1 cellular context compared by ENCODE assay signal in the genomic region with DNA sequence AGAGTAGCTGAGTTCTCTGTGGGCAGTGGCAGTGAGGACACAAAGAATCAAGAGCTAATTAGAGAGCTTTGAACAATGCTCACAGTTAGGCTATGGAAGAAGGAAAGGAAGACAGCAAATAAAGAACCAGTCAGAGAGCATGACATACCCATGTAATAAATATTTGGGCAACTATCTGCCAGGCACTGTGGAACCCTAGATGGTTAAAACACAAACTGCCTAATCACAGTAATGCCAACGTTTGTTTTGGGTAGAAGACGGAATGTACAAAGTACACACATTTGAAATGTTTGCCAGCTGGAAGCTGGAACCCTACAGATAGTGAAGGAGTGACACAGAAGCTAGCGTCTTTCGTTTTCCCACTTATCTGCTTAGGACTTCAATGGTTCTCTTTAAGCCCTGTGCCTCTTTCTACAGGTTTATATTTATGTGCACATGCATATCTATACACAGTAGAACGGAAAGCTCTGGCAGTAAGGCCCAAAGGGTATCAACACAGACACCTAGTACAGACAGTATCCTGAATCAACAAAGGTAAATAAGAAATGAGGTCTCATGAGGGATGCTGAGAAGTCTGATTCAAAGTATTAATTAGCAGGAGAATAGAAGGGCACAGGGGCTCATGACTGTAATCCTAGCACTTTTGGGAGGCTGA.
TF ChIP-seq lines count a peak whose summit lies in the region.

No MANE protein-coding gene starts in this region.

TF ChIP-seq in GM23338, 12 proteins besides CTCF, POLR2A, EP300 and RAD21 (continued from another document):
- TF ChIP-seq, protein P1, sequence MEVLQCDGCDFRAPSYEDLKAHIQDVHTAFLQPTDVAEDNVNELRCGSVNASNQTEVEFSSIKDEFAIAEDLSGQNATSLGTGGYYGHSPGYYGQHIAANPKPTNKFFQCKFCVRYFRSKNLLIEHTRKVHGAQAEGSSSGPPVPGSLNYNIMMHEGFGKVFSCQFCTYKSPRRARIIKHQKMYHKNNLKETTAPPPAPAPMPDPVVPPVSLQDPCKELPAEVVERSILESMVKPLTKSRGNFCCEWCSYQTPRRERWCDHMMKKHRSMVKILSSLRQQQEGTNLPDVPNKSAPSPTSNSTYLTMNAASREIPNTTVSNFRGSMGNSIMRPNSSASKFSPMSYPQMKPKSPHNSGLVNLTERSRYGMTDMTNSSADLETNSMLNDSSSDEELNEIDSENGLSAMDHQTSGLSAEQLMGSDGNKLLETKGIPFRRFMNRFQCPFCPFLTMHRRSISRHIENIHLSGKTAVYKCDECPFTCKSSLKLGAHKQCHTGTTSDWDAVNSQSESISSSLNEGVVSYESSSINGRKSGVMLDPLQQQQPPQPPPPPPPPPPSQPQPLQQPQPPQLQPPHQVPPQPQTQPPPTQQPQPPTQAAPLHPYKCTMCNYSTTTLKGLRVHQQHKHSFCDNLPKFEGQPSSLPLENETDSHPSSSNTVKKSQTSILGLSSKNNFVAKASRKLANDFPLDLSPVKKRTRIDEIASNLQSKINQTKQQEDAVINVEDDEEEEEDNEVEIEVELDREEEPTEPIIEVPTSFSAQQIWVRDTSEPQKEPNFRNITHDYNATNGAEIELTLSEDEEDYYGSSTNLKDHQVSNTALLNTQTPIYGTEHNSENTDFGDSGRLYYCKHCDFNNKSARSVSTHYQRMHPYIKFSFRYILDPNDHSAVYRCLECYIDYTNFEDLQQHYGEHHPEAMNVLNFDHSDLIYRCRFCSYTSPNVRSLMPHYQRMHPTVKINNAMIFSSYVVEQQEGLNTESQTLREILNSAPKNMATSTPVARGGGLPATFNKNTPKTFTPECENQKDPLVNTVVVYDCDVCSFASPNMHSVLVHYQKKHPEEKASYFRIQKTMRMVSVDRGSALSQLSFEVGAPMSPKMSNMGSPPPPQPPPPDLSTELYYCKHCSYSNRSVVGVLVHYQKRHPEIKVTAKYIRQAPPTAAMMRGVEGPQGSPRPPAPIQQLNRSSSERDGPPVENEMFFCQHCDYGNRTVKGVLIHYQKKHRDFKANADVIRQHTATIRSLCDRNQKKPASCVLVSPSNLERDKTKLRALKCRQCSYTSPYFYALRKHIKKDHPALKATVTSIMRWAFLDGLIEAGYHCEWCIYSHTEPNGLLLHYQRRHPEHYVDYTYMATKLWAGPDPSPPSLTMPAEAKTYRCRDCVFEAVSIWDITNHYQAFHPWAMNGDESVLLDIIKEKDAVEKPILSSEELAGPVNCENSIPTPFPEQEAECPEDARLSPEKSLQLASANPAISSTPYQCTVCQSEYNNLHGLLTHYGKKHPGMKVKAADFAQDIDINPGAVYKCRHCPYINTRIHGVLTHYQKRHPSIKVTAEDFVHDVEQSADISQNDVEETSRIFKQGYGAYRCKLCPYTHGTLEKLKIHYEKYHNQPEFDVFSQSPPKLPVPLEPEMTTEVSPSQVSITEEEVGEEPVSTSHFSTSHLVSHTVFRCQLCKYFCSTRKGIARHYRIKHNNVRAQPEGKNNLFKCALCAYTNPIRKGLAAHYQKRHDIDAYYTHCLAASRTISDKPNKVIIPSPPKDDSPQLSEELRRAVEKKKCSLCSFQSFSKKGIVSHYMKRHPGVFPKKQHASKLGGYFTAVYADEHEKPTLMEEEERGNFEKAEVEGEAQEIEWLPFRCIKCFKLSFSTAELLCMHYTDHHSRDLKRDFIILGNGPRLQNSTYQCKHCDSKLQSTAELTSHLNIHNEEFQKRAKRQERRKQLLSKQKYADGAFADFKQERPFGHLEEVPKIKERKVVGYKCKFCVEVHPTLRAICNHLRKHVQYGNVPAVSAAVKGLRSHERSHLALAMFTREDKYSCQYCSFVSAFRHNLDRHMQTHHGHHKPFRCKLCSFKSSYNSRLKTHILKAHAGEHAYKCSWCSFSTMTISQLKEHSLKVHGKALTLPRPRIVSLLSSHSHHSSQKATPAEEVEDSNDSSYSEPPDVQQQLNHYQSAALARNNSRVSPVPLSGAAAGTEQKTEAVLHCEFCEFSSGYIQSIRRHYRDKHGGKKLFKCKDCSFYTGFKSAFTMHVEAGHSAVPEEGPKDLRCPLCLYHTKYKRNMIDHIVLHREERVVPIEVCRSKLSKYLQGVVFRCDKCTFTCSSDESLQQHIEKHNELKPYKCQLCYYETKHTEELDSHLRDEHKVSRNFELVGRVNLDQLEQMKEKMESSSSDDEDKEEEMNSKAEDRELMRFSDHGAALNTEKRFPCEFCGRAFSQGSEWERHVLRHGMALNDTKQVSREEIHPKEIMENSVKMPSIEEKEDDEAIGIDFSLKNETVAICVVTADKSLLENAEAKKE (CRISPR knock-in tag; IDR thresholded peaks at IDR 0.05), result no peak
- TF ChIP-seq EZH2 (IDR thresholded peaks at IDR 0.05; ENCODE audit: low read depth, unreplicated experiment) (no peak), NANOG (IDR thresholded peaks at IDR 0.05; ENCODE audit: borderline replicate concordance) (no peak), JUNB (IDR thresholded peaks at IDR 0.05; ENCODE audit: unreplicated experiment) (no peak), ETS1 (IDR thresholded peaks at IDR 0.05) (no peak), STAT1 (IDR thresholded peaks at IDR 0.05; ENCODE audit: unreplicated experiment) (no peak), CREB1 (CRISPR knock-in tag; IDR thresholded peaks at IDR 0.05; ENCODE audit: low read depth) (no peak)
